8 cellular contexts compared by ENCODE assay signal in genomic region chr19:24033962-24034342, GRCh38. TPM values are rescaled to one million over a fixed set of nuclear protein-coding genes. Genes with fewer than 3 reads are reported as not detected.
A peak's percentile ranks its signal among the peaks of the same experiment; 100 is the strongest.
DNase-seq lines count a peak whose midpoint lies in the region; ATAC-seq and TF ChIP-seq lines count a peak whose summit lies in the region.

No MANE protein-coding gene starts in this region.

- CTCF ChIA-PET in activated CD8-positive, alpha-beta T cell treated with anti-CD3 and anti-CD28 coated beads, Interleukin-2, amount 10 ng/mL, durations not matched to agents 7 days and 5 days (lab: Charles Lee): interaction anchor here (1.0 to 2.0 kb wide), 5 partner anchors 11 to 123 kb away, joined by 3 to 5 read pairs (median 4); partner anchors contain the start of gene ZNF254
- CTCF ChIA-PET in naive thymus-derived CD4-positive, alpha-beta T cell (lab: Charles Lee): interaction anchor here (1.0 kb wide), 1 partner anchor 14 kb away, joined by 3 read pairs; no protein-coding TSS in a partner anchor

- intact Hi-C loops in naive thymus-derived CD4-positive, alpha-beta T cell (cut with micrococcal nuclease): loop anchor here (1.0 to 10.0 kb wide), 13 partner anchors 53 to 1402 kb away; partner anchors contain the start of genes ZNF254 (in 2 of the 2), ZNF675 (in 2 of the 2), ZNF681 (in 2 of the 2) and ZNF724 (in 2 of the 2)
- intact Hi-C loops in transverse colon (cut with DNase I; ENCODE audit: low total_unique reads): no loop called here

- TF ChIP-seq CTCF in HFF-Myc (IDR thresholded peaks at IDR 0.05; ENCODE audit: low read depth, low read length, missing control alignments) (no peak), fibroblast of mammary gland (conservative IDR thresholded peaks at IDR 0.05; ENCODE audit: control insufficient read depth, insufficient read depth, low read depth, low read length) (no peak), transverse colon (IDR thresholded peaks at IDR 0.05) (no peak)

- peaks cover 42% of the 10 kb centered on the region for H3K36me3 Mint-ChIP-seq in activated CD8-positive, alpha-beta T cell treated with anti-CD3 and anti-CD28 coated beads, Interleukin-2, amount 10 ng/mL, durations not matched to agents 7 days and 5 days (ENCODE audit: low read depth)
- H3K36me3 Mint-ChIP-seq in naive thymus-derived CD4-positive, alpha-beta T cell: peaks cover 0 to 31% (median 23%) of the 10 kb centered on the region in 5 donors

- ATAC-seq in activated CD8-positive, alpha-beta T cell treated with anti-CD3 and anti-CD28 coated beads, Interleukin-2, amount 10 ng/mL, durations not matched to agents 7 days and 5 days: peak; percentile 49
- ATAC-seq in naive thymus-derived CD4-positive, alpha-beta T cell: peak; percentile 27

- POLR2A ChIA-PET in activated CD8-positive, alpha-beta T cell treated with anti-CD3 and anti-CD28 coated beads, Interleukin-2, amount 10 ng/mL, durations not matched to agents 7 days and 5 days (lab: Charles Lee): interaction anchor here (0.6 to 2.4 kb wide), 9 partner anchors 9 to 784 kb away, joined by 3 to 39 read pairs (median 4); partner anchors contain the start of genes ZNF254, ZNF724 and ZNF726
- POLR2A ChIA-PET in naive thymus-derived CD4-positive, alpha-beta T cell (lab: Charles Lee): interaction anchor here (0.6 to 2.6 kb wide), 14 partner anchors 9 to 760 kb away, joined by 3 to 21 read pairs (median 6); partner anchors contain the start of genes ZNF254, ZNF675, ZNF681 and ZNF726

- peak overlapping the region; percentile 82 for H3K4me3 ChIP-seq in HFF-Myc (replicated peaks; ENCODE audit: low read depth, low read length)
- H3K4me3 ChIP-seq in fibroblast of mammary gland (ENCODE audit: control insufficient read depth, low read depth, low read length): peak overlapping the region; percentile 78
- peak overlapping the region; percentile 100 for H3K4me3 ChIP-seq in naive thymus-derived CD4-positive, alpha-beta T cell (ENCODE audit: low read length)
- peak overlapping the region; percentile 50 to 89 (median 80) for H3K4me3 ChIP-seq in transverse colon

- no peaks in the 10 kb centered on the region for H3K27me3 ChIP-seq in naive thymus-derived CD4-positive, alpha-beta T cell (ENCODE audit: control insufficient read depth in 2 of 2, insufficient read depth in 2 of 2, low read length in 2 of 2)
- H3K27me3 ChIP-seq in transverse colon: no peaks in the 10 kb centered on the region

- WGBS in transverse colon (ENCODE audit: low coverage in 1 of 2), 2 donors: 1% methylated on average over 15 of the region's 15 CpGs; no CpG with 5 or more reads in 1 of the 2 donors

- peak overlapping the region; percentile 99 for H3K4me3 Mint-ChIP-seq in activated CD8-positive, alpha-beta T cell treated with anti-CD3 and anti-CD28 coated beads, Interleukin-2, amount 10 ng/mL, durations not matched to agents 7 days and 5 days
- peak overlapping the region; percentile 99 to 100 (median 100) for H3K4me3 Mint-ChIP-seq in naive thymus-derived CD4-positive, alpha-beta T cell

- peaks cover 0 to 20% (median 0%) of the 10 kb centered on the region in 3 experiments for H3K36me3 ChIP-seq in naive thymus-derived CD4-positive, alpha-beta T cell (ENCODE audit: control insufficient read depth in 2 of 3, insufficient read depth in 3 of 3, low read length in 3 of 3)
- peaks cover 0 to 9% (median 2%) of the 10 kb centered on the region in 4 donors for H3K36me3 ChIP-seq in transverse colon

- H3K27ac ChIP-seq in naive thymus-derived CD4-positive, alpha-beta T cell (ENCODE audit: low read depth, low read length): peak overlapping the region; percentile 90
- H3K27ac ChIP-seq in transverse colon: peak overlapping the region; percentile 92 to 97 (median 94)

- H3K27ac Mint-ChIP-seq in activated CD8-positive, alpha-beta T cell treated with anti-CD3 and anti-CD28 coated beads, Interleukin-2, amount 10 ng/mL, durations not matched to agents 7 days and 5 days: peak overlapping the region; percentile 98
- peak overlapping the region; percentile 96 to 100 (median 98) for H3K27ac Mint-ChIP-seq in naive thymus-derived CD4-positive, alpha-beta T cell

- H3K4me1 ChIP-seq in naive thymus-derived CD4-positive, alpha-beta T cell (ENCODE audit: control insufficient read depth in 2 of 2, insufficient read depth in 2 of 2, low read length in 2 of 2): peaks cover 11 to 29% of the 10 kb centered on the region in 2 donors
- H3K4me1 ChIP-seq in transverse colon: peaks cover 9 to 23% (median 14%) of the 10 kb centered on the region in 4 donors

- no peaks in the 10 kb centered on the region for H3K9me3 ChIP-seq in naive thymus-derived CD4-positive, alpha-beta T cell (ENCODE audit: control insufficient read depth in 2 of 3, low read length in 3 of 3)
- no peaks in the 10 kb centered on the region for H3K9me3 ChIP-seq in transverse colon

- DNase-seq in activated T-cell treated with anti-CD3 and anti-CD28 coated beads for 1 hour (ENCODE audit: low read depth) (peak; percentile 14), activated T-cell treated with anti-CD3 and anti-CD28 coated beads for 4 hours (no peak), HFF-Myc (ENCODE audit: extremely low read depth, low read depth) (peak; percentile 12), NCI-H1105 treated with DMSO at 0.1 percent for 48 hours (lab: John Stamatoyannopoulos, UW) (peak; percentile 52), fibroblast of mammary gland (ENCODE audit: low read depth) (peak; percentile 72), transverse colon (peak; percentile 62)
- peak; percentile 52 for DNase-seq in activated CD8-positive, alpha-beta T cell treated with anti-CD3 and anti-CD28 coated beads, Interleukin-2, amount 10 ng/mL, durations not matched to agents 7 days and 5 days
- DNase-seq in naive thymus-derived CD4-positive, alpha-beta T cell: peak in 8 of 9 donors; percentile 10 to 50 (median 40)

- no peaks in the 10 kb centered on the region for H3K9me3 Mint-ChIP-seq in activated CD8-positive, alpha-beta T cell treated with anti-CD3 and anti-CD28 coated beads, Interleukin-2, amount 10 ng/mL, durations not matched to agents 7 days and 5 days (ENCODE audit: insufficient read depth)
- H3K9me3 Mint-ChIP-seq in naive thymus-derived CD4-positive, alpha-beta T cell: peaks cover 0 to 4% (median 0%) of the 10 kb centered on the region in 11 donors

- in situ Hi-C loops in transverse colon (cut with MboI; ENCODE audit: low pct_ligation_motif_present in 1 of 4, low pct_unique_long_range_greater_than_20kb in 1 of 4, low sequenced_read_pairs in 3 of 4): no loop called here

- H3K4me1 Mint-ChIP-seq in activated CD8-positive, alpha-beta T cell treated with anti-CD3 and anti-CD28 coated beads, Interleukin-2, amount 10 ng/mL, durations not matched to agents 7 days and 5 days (ENCODE audit: low read depth): peaks cover 21% of the 10 kb centered on the region
- H3K4me1 Mint-ChIP-seq in naive thymus-derived CD4-positive, alpha-beta T cell: peaks cover 22 to 68% (median 61%) of the 10 kb centered on the region in 7 donors

- TF ChIP-seq EP300 in transverse colon (IDR thresholded peaks at IDR 0.05; ENCODE audit: low read depth): no peak

- no peak for TF ChIP-seq POLR2A in transverse colon (IDR thresholded peaks at IDR 0.05)

- no peaks in the 10 kb centered on the region for H3K27me3 Mint-ChIP-seq in activated CD8-positive, alpha-beta T cell treated with anti-CD3 and anti-CD28 coated beads, Interleukin-2, amount 10 ng/mL, durations not matched to agents 7 days and 5 days (ENCODE audit: low read depth)
- no peaks in the 10 kb centered on the region for H3K27me3 Mint-ChIP-seq in naive thymus-derived CD4-positive, alpha-beta T cell

RNA-seq across cellular contexts. Expression of gene ZNF254, which starts 53.0 kb away (rescaled TPM):
- 10 to 100 TPM; 13.0 to 13.1 TPM for total RNA-seq in activated CD8-positive, alpha-beta T cell treated with anti-CD3 and anti-CD28 coated beads, Interleukin-2, amount 10 ng/mL, durations not matched to agents 7 days and 5 days
- 10 to 100 TPM; 10.8 to 17.1 (median 15.5) TPM for total RNA-seq in naive thymus-derived CD4-positive, alpha-beta T cell
- 1 to 10 TPM; 4.1 to 5.8 TPM for polyA plus RNA-seq in naive thymus-derived CD4-positive, alpha-beta T cell
- total RNA-seq in transverse colon: 10 to 100 TPM in 3 of 4 donors, 1 to 10 TPM in 1; 5.2 to 25.1 (median 21.4) TPM
